Comparison of ENCODE assay signal across 18 cellular contexts in genomic region chr2:120590841-120591240, GRCh38.
DNase-seq lines count a peak whose midpoint lies in the region; ATAC-seq and TF ChIP-seq lines count a peak whose summit lies in the region.
"Had no signal": no experiment of that assay in that cellular context is flagged by ENCODE, and none has a peak within 500 bp of the region (broad histone marks: within the 10 kb centered on the region; RNA-seq: fewer than 3 reads in every experiment).

No MANE protein-coding gene starts in this region.

- 95 to 97% methylated on average over 1 of the region's 1 CpG for WGBS in heart right ventricle, 2 donors

- peaks cover 48% of the 10 kb centered on the region for H3K27me3 Mint-ChIP-seq in activated T-cell treated with anti-CD3 and anti-CD28 coated beads, Interleukin-2, amount 50 U/mL, for 72 hours (ENCODE audit: low read depth)

- H3K27ac ChIP-seq in heart right ventricle: no peak overlapping the region
- H3K27ac ChIP-seq in SJSA1: peak overlapping the region; percentile 92
- H3K27ac ChIP-seq in foreskin keratinocyte: peak overlapping the region; percentile 15

- no peak overlapping the region for H3K27ac Mint-ChIP-seq in activated T-cell treated with anti-CD3 and anti-CD28 coated beads, Interleukin-2, amount 50 U/mL, for 72 hours
- H3K27ac Mint-ChIP-seq: CD4-positive, CD25-positive, alpha-beta regulatory T cell had no signal

- H3K4me3 ChIP-seq in heart right ventricle (no peak overlapping the region), SJSA1 (no peak overlapping the region)

- H3K27me3 ChIP-seq in heart right ventricle (peaks cover 8 to 37% (median 23%) of the 10 kb centered on the region in 7 donors), SJSA1 (replicated peaks) (no peaks in the 10 kb centered on the region), foreskin keratinocyte (peaks cover 26% of the 10 kb centered on the region)
- H3K27me3 ChIP-seq: BE2C had no signal

- H3K4me3 Mint-ChIP-seq in activated T-cell treated with anti-CD3 and anti-CD28 coated beads, Interleukin-2, amount 50 U/mL, for 72 hours: no peak overlapping the region
- H3K4me3 Mint-ChIP-seq: CD4-positive, CD25-positive, alpha-beta regulatory T cell had no signal

- H3K4me1 Mint-ChIP-seq in activated T-cell treated with anti-CD3 and anti-CD28 coated beads, Interleukin-2, amount 50 U/mL, for 72 hours (ENCODE audit: low read depth): peaks cover 8% of the 10 kb centered on the region

- H3K9me3 ChIP-seq in heart right ventricle (no peaks in the 10 kb centered on the region), SJSA1 (replicated peaks) (no peaks in the 10 kb centered on the region)
- H3K9me3 ChIP-seq: BE2C had no signal

- H3K4me1 ChIP-seq in heart right ventricle (peaks cover under 1 to 19% (median 6%) of the 10 kb centered on the region in 9 donors), SJSA1 (replicated peaks) (peaks cover 26% of the 10 kb centered on the region), foreskin keratinocyte (peaks cover 16% of the 10 kb centered on the region)
- H3K4me1 ChIP-seq: BE2C had no signal

- DNase-seq in left ventricle myocardium superior (peak; percentile 4), heart right ventricle (no peak), SJSA1 (ENCODE audit: low read depth in 1 of 2, low spot score in 2 of 2) (no peak), foreskin keratinocyte (no peak), activated gamma-delta T cell treated with Interleukin-2 at 50 U/mL for 16 hours (no peak)
- no peak for DNase-seq in activated T-cell treated with anti-CD3 and anti-CD28 coated beads, Interleukin-2, amount 50 U/mL, for 72 hours
- DNase-seq: 8988T; BE2C; CD4-positive, CD25-positive, alpha-beta regulatory T cell; COR-L47; DMS153; GF-D8; KG1; NCI-H1417 treated with DMSO at 0.1 percent for 48 hours; NCI-H187 treated with DMSO at 0.1 percent for 48 hours; SHP77 had no signal

- intact Hi-C loops in left ventricle myocardium superior (cut with micrococcal nuclease): no loop called here
- intact Hi-C loops in heart right ventricle (cut with DNase I): no loop called here

- TF ChIP-seq CTCF in heart right ventricle (IDR thresholded peaks at IDR 0.05) (no peak), foreskin keratinocyte (conservative IDR thresholded peaks at IDR 0.05) (no peak)

- H3K9me3 Mint-ChIP-seq in activated T-cell treated with anti-CD3 and anti-CD28 coated beads, Interleukin-2, amount 50 U/mL, for 72 hours: no peaks in the 10 kb centered on the region

- no peaks in the 10 kb centered on the region for H3K36me3 ChIP-seq in heart right ventricle
- no peaks in the 10 kb centered on the region for H3K36me3 ChIP-seq in SJSA1
- H3K36me3 ChIP-seq: BE2C had no signal

- ATAC-seq in left ventricle myocardium superior: no peak
- no peak for ATAC-seq in heart right ventricle
- ATAC-seq in foreskin keratinocyte: no peak
- no peak for ATAC-seq in HG03521 (IDR thresholded peaks at IDR 0.05; ENCODE audit: unreplicated experiment)
- no peak for ATAC-seq in activated T-cell treated with anti-CD3 and anti-CD28 coated beads, Interleukin-2, amount 50 U/mL, for 72 hours (replicated peaks in 1 of 2)
- ATAC-seq in GM21528 (IDR thresholded peaks at IDR 0.05; ENCODE audit: low FRiP score, unreplicated experiment): no peak

- peaks cover 0 to 1% of the 10 kb centered on the region in 2 donors for H3K36me3 Mint-ChIP-seq in activated T-cell treated with anti-CD3 and anti-CD28 coated beads, Interleukin-2, amount 50 U/mL, for 72 hours (ENCODE audit: insufficient read depth in 2 of 2)
- H3K36me3 Mint-ChIP-seq: CD4-positive, CD25-positive, alpha-beta regulatory T cell had no signal

Comparison
In these comparisons a context has a peak if more than half of its experiments do, and no peak if none do; other contexts are left out.
1. H3K27ac ChIP-seq: peak in SJSA1 (single experiment) and foreskin keratinocyte (single experiment); none in heart right ventricle (0 of 10).